In the genomic region with DNA sequence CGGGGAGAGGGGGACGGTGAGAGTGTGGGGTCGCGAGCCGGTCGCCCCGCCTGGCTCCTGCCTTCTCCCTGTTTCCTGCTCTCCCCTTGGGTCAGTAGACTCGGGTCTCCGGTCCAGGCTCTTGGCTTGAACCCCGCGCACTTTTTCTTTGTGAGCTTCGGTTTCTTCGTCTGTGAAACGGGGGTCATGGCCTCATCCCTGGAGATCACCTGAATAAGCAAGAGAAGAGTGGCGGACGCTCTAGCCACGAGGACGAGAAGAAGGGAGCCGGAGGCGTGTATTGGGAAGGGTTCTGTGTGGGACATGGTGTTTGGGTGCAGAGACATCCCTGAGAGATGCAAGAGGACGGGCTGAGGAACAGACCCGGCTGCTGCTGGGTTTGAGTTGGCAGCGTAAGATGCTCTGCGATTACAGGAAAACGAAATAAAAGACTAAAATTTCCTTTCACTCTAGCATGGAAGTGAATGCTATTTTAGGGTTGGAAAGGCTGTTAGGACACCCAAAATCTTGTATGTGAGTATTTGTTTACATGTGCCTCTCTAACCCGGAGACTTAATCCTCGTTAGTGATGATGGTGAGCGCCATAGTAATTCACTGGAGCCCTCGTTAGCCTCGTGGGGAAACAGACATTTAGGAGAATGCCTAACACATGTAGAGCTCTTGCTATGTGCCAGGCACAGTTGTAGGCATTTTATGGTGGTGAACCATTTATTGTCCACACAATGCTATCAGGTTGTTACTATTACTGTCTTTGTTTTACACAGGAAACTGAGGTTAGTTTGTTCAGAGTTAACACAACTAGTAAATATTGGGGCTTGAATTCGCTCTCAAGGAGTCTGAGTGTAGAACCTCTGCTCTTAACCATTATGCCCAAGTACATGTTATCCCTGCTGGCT, we compare ENCODE assay signal across 1 cellular context.
TF ChIP-seq lines count a peak whose summit lies in the region.

No MANE protein-coding gene starts in this region.

TF ChIP-seq in HepG2, 621 proteins besides CTCF, POLR2A, EP300 and RAD21 (continued from another document and continues in another):
- TF ChIP-seq, protein P1, sequence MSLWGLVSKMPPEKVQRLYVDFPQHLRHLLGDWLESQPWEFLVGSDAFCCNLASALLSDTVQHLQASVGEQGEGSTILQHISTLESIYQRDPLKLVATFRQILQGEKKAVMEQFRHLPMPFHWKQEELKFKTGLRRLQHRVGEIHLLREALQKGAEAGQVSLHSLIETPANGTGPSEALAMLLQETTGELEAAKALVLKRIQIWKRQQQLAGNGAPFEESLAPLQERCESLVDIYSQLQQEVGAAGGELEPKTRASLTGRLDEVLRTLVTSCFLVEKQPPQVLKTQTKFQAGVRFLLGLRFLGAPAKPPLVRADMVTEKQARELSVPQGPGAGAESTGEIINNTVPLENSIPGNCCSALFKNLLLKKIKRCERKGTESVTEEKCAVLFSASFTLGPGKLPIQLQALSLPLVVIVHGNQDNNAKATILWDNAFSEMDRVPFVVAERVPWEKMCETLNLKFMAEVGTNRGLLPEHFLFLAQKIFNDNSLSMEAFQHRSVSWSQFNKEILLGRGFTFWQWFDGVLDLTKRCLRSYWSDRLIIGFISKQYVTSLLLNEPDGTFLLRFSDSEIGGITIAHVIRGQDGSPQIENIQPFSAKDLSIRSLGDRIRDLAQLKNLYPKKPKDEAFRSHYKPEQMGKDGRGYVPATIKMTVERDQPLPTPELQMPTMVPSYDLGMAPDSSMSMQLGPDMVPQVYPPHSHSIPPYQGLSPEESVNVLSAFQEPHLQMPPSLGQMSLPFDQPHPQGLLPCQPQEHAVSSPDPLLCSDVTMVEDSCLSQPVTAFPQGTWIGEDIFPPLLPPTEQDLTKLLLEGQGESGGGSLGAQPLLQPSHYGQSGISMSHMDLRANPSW (CRISPR knock-in tag; IDR thresholded peaks at IDR 0.05; ENCODE audit: borderline replicate concordance): 0 out of 2 replicates have a peak, but pooled peaks have one; percentile 1
- TF ChIP-seq RXRB (CRISPR knock-in tag; IDR thresholded peaks at IDR 0.05; ENCODE audit: borderline replicate concordance): no peak
- no peak for TF ChIP-seq ZNF337 (CRISPR knock-in tag; IDR thresholded peaks at IDR 0.05; ENCODE audit: borderline replicate concordance, low read depth)
- TF ChIP-seq ZBTB42 (CRISPR knock-in tag; IDR thresholded peaks at IDR 0.05): no peak
- TF ChIP-seq, protein P2, sequence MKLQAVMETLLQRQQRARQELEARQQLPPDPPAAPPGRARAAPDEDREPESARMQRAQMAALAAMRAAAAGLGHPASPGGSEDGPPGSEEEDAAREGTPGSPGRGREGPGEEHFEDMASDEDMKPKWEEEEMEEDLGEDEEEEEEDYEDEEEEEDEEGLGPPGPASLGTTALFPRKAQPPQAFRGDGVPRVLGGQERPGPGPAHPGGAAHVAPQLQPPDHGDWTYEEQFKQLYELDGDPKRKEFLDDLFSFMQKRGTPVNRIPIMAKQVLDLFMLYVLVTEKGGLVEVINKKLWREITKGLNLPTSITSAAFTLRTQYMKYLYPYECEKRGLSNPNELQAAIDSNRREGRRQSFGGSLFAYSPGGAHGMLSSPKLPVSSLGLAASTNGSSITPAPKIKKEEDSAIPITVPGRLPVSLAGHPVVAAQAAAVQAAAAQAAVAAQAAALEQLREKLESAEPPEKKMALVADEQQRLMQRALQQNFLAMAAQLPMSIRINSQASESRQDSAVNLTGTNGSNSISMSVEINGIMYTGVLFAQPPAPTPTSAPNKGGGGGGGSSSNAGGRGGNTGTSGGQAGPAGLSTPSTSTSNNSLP (IDR thresholded peaks at IDR 0.05; ENCODE audit: low read depth, low read length): no peak
- TF ChIP-seq ASH2L (IDR thresholded peaks at IDR 0.05; ENCODE audit: insufficient read length, low read depth, low read length): peak; percentile 88
- no peak for TF ChIP-seq MTA1 (CRISPR knock-in tag; IDR thresholded peaks at IDR 0.05; ENCODE audit: borderline replicate concordance)
- TF ChIP-seq ATF7 (IDR thresholded peaks at IDR 0.05): no peak
- TF ChIP-seq ATF7 (CRISPR knock-in tag; IDR thresholded peaks at IDR 0.05): no peak
- no peak for TF ChIP-seq ARNT (IDR thresholded peaks at IDR 0.05)
- TF ChIP-seq ATRX (CRISPR knock-in tag; IDR thresholded peaks at IDR 0.05; ENCODE audit: borderline replicate concordance): no peak
- TF ChIP-seq XBP1 (CRISPR knock-in tag; IDR thresholded peaks at IDR 0.05): no peak
- no peak for TF ChIP-seq SKI (IDR thresholded peaks at IDR 0.05; ENCODE audit: partially characterized antibody)
- no peak for TF ChIP-seq ZNF549 (CRISPR knock-in tag; IDR thresholded peaks at IDR 0.05)
- no peak for TF ChIP-seq SALL2 (CRISPR knock-in tag; IDR thresholded peaks at IDR 0.05)
- TF ChIP-seq DNMT1 (CRISPR knock-in tag; IDR thresholded peaks at IDR 0.05): no peak
- no peak for TF ChIP-seq ZNF781 (CRISPR knock-in tag; IDR thresholded peaks at IDR 0.05; ENCODE audit: borderline replicate concordance, not compliant biosample characterization)
- TF ChIP-seq MEIS2 (CRISPR knock-in tag; IDR thresholded peaks at IDR 0.05): no peak
- TF ChIP-seq ZNF547 (CRISPR knock-in tag; IDR thresholded peaks at IDR 0.05): no peak
- no peak; the same call in 1 of the 2 replicates for TF ChIP-seq ZNF777 (CRISPR knock-in tag; IDR thresholded peaks at IDR 0.05)
- TF ChIP-seq, protein P3, sequence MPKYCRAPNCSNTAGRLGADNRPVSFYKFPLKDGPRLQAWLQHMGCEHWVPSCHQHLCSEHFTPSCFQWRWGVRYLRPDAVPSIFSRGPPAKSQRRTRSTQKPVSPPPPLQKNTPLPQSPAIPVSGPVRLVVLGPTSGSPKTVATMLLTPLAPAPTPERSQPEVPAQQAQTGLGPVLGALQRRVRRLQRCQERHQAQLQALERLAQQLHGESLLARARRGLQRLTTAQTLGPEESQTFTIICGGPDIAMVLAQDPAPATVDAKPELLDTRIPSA (CRISPR knock-in tag; IDR thresholded peaks at IDR 0.05; ENCODE audit: borderline replicate concordance): no peak
- TF ChIP-seq KAT7 (CRISPR knock-in tag; IDR thresholded peaks at IDR 0.05; ENCODE audit: borderline replicate concordance): no peak
- TF ChIP-seq, protein P4, sequence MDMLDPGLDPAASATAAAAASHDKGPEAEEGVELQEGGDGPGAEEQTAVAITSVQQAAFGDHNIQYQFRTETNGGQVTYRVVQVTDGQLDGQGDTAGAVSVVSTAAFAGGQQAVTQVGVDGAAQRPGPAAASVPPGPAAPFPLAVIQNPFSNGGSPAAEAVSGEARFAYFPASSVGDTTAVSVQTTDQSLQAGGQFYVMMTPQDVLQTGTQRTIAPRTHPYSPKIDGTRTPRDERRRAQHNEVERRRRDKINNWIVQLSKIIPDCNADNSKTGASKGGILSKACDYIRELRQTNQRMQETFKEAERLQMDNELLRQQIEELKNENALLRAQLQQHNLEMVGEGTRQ (IDR thresholded peaks at IDR 0.05; ENCODE audit: low read depth, low read length): no peak
- TF ChIP-seq, protein P4 (CRISPR knock-in tag; IDR thresholded peaks at IDR 0.05; ENCODE audit: borderline replicate concordance): no peak
- no peak for TF ChIP-seq FOXP1 (IDR thresholded peaks at IDR 0.05)
- no peak for TF ChIP-seq FOXP1 (CRISPR knock-in tag; IDR thresholded peaks at IDR 0.05)
- TF ChIP-seq ARNT2 (CRISPR knock-in tag; IDR thresholded peaks at IDR 0.05; ENCODE audit: low read depth): no peak
- TF ChIP-seq NR2F6 (IDR thresholded peaks at IDR 0.05): no peak
- TF ChIP-seq NR2F6 (CRISPR knock-in tag; IDR thresholded peaks at IDR 0.05): no peak
- TF ChIP-seq ZNF136 (CRISPR knock-in tag; IDR thresholded peaks at IDR 0.05; ENCODE audit: low read depth): no peak; the same call in 1 of the 2 replicates
- no peak for TF ChIP-seq ZNF260 (CRISPR knock-in tag; IDR thresholded peaks at IDR 0.05; ENCODE audit: borderline replicate concordance, low read depth)
- TF ChIP-seq SP1 (IDR thresholded peaks at IDR 0.05): no peak
- TF ChIP-seq SP1 (CRISPR knock-in tag; IDR thresholded peaks at IDR 0.05): no peak
- TF ChIP-seq ONECUT2 (CRISPR knock-in tag; IDR thresholded peaks at IDR 0.05): no peak
- TF ChIP-seq, protein P5, sequence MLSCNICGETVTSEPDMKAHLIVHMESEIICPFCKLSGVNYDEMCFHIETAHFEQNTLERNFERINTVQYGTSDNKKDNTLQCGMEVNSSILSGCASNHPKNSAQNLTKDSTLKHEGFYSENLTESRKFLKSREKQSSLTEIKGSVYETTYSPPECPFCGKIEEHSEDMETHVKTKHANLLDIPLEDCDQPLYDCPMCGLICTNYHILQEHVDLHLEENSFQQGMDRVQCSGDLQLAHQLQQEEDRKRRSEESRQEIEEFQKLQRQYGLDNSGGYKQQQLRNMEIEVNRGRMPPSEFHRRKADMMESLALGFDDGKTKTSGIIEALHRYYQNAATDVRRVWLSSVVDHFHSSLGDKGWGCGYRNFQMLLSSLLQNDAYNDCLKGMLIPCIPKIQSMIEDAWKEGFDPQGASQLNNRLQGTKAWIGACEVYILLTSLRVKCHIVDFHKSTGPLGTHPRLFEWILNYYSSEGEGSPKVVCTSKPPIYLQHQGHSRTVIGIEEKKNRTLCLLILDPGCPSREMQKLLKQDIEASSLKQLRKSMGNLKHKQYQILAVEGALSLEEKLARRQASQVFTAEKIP (CRISPR knock-in tag; IDR thresholded peaks at IDR 0.05; ENCODE audit: borderline replicate concordance): no peak
- TF ChIP-seq KLF12 (CRISPR knock-in tag; IDR thresholded peaks at IDR 0.05; ENCODE audit: borderline replicate concordance): no peak
- TF ChIP-seq, protein P6, sequence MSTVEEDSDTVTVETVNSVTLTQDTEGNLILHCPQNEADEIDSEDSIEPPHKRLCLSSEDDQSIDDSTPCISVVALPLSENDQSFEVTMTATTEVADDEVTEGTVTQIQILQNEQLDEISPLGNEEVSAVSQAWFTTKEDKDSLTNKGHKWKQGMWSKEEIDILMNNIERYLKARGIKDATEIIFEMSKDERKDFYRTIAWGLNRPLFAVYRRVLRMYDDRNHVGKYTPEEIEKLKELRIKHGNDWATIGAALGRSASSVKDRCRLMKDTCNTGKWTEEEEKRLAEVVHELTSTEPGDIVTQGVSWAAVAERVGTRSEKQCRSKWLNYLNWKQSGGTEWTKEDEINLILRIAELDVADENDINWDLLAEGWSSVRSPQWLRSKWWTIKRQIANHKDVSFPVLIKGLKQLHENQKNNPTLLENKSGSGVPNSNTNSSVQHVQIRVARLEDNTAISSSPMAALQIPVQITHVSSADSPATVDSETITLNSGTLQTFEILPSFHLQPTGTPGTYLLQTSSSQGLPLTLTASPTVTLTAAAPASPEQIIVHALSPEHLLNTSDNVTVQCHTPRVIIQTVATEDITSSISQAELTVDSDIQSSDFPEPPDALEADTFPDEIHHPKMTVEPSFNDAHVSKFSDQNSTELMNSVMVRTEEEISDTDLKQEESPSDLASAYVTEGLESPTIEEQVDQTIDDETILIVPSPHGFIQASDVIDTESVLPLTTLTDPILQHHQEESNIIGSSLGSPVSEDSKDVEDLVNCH (CRISPR knock-in tag; IDR thresholded peaks at IDR 0.05): no peak
- TF ChIP-seq, protein P7, sequence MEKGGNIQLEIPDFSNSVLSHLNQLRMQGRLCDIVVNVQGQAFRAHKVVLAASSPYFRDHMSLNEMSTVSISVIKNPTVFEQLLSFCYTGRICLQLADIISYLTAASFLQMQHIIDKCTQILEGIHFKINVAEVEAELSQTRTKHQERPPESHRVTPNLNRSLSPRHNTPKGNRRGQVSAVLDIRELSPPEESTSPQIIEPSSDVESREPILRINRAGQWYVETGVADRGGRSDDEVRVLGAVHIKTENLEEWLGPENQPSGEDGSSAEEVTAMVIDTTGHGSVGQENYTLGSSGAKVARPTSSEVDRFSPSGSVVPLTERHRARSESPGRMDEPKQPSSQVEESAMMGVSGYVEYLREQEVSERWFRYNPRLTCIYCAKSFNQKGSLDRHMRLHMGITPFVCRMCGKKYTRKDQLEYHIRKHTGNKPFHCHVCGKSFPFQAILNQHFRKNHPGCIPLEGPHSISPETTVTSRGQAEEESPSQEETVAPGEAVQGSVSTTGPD (CRISPR knock-in tag; IDR thresholded peaks at IDR 0.05): no peak
- TF ChIP-seq, protein P8, sequence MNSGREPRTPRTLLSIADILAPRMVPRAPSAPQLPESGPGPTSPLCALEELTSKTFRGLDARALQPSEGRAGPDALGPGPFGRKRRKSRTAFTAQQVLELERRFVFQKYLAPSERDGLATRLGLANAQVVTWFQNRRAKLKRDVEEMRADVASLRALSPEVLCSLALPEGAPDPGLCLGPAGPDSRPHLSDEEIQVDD (CRISPR knock-in tag; IDR thresholded peaks at IDR 0.05; ENCODE audit: borderline replicate concordance): 0 out of 2 replicates have a peak, but pooled peaks have one; percentile 51
- 0 out of 2 replicates have a peak, but pooled peaks have one; percentile 14 for TF ChIP-seq ZFP41 (CRISPR knock-in tag; IDR thresholded peaks at IDR 0.05; ENCODE audit: borderline replicate concordance)
- peak; percentile 23; the same call in 1 of the 2 replicates for TF ChIP-seq ZNF616 (CRISPR knock-in tag; IDR thresholded peaks at IDR 0.05; ENCODE audit: low read depth)
- no peak for TF ChIP-seq MYNN (CRISPR knock-in tag; IDR thresholded peaks at IDR 0.05; ENCODE audit: low read depth)
- 0 out of 2 replicates have a peak, but pooled peaks have one; percentile 13 for TF ChIP-seq ZNF224 (CRISPR knock-in tag; IDR thresholded peaks at IDR 0.05)
- no peak for TF ChIP-seq MAFF (IDR thresholded peaks at IDR 0.05; ENCODE audit: low read depth, low read length)
- TF ChIP-seq ZNF543 (CRISPR knock-in tag; IDR thresholded peaks at IDR 0.05): no peak
- TF ChIP-seq KLF11 (CRISPR knock-in tag; IDR thresholded peaks at IDR 0.05): no peak
- TF ChIP-seq PHF5A (CRISPR knock-in tag; IDR thresholded peaks at IDR 0.05; ENCODE audit: low read depth, unreplicated experiment): no peak
- TF ChIP-seq KMT2B (CRISPR knock-in tag; IDR thresholded peaks at IDR 0.05): no peak
- no peak for TF ChIP-seq ZNF24 (IDR thresholded peaks at IDR 0.05)
- TF ChIP-seq, protein P9, sequence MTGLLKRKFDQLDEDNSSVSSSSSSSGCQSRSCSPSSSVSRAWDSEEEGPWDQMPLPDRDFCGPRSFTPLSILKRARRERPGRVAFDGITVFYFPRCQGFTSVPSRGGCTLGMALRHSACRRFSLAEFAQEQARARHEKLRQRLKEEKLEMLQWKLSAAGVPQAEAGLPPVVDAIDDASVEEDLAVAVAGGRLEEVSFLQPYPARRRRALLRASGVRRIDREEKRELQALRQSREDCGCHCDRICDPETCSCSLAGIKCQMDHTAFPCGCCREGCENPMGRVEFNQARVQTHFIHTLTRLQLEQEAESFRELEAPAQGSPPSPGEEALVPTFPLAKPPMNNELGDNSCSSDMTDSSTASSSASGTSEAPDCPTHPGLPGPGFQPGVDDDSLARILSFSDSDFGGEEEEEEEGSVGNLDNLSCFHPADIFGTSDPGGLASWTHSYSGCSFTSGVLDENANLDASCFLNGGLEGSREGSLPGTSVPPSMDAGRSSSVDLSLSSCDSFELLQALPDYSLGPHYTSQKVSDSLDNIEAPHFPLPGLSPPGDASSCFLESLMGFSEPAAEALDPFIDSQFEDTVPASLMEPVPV (CRISPR knock-in tag; IDR thresholded peaks at IDR 0.05): no peak
